In genomic region chr1:77027916-77028315, GRCh38 we compare ENCODE assay signal across 34 cellular contexts.
"Had no signal": no experiment of that assay in that cellular context is flagged by ENCODE, and none has a peak within 500 bp of the region (broad histone marks: within the 10 kb centered on the region; RNA-seq: fewer than 3 reads in every experiment).

No MANE protein-coding gene starts in this region.

- H3K9me3 Mint-ChIP-seq: activated CD4-positive, alpha-beta memory T cell treated with anti-CD3 and anti-CD28 coated beads for 36 hours; activated naive CD4-positive, alpha-beta T cell treated with anti-CD3 and anti-CD28 coated beads for 36 hours; activated naive CD4-positive, alpha-beta T cell treated with anti-CD3 and anti-CD28 coated beads, Interleukin-2, amount 50 U/mL, for 24 hours; activated naive CD8-positive, alpha-beta T cell treated with anti-CD3 and anti-CD28 coated beads for 36 hours; activated naive CD8-positive, alpha-beta T cell treated with anti-CD3 and anti-CD28 coated beads, Interleukin-2, amount 50 U/mL, for 24 hours; activated T-helper 1 cell treated with anti-CD3 and anti-CD28 coated beads, Interleukin-12 subunit alpha, Interleukin-12 subunit beta, Interleukin-2, Interleukin-4 antibody, amounts not matched to agents 30 ng/mL and 10 ng/mL and 1 ng/mL, durations not matched to agents 14 hours and 24 hours and 36 hours; activated T-helper 2 cell treated with anti-CD3 and anti-CD28 coated beads, Interferon-gamma antibody, Interleukin-2, Interleukin-4, amounts not matched to agents 10 μg/mL and 5 μg/mL and 100 μg/mL, durations not matched to agents 14 hours and 24 hours and 36 hours had no signal

- H3K27ac ChIP-seq: adrenal gland, body of pancreas, epithelial cell of prostate, esophagus squamous epithelium, gastroesophageal sphincter had no signal

- DNase-seq: activated CD4-positive, alpha-beta memory T cell treated with anti-CD3 and anti-CD28 coated beads for 36 hours; activated CD4-positive, alpha-beta T cell treated with anti-CD3 and anti-CD28 coated beads for 36 hours; activated CD4-positive, alpha-beta T cell treated with anti-CD3 and anti-CD28 coated beads, Interleukin-2, amount 10 ng/mL, durations not matched to agents 24 days and 14 days; activated CD4-positive, CD25-positive, alpha-beta regulatory T cell; activated CD4-positive, CD25-positive, alpha-beta regulatory T cell treated with anti-CD3 and anti-CD28 coated beads, Interleukin-2, amount 50 U/mL, for 72 hours; activated CD8-positive, alpha-beta memory T cell treated with anti-CD3 and anti-CD28 coated beads, Interleukin-2, amount 10 ng/mL, durations not matched to agents 7 days and 5 days; activated CD8-positive, alpha-beta memory T cell treated with anti-CD3 and anti-CD28 coated beads, Interleukin-2, amount 50 U/mL, for 4 hours; activated CD8-positive, alpha-beta T cell treated with anti-CD3 and anti-CD28 coated beads, Interleukin-2, amount 10 ng/mL, durations not matched to agents 7 days and 5 days; activated effector memory CD4-positive, alpha-beta T cell treated with anti-CD3 and anti-CD28 coated beads, Interleukin-2, amount 50 U/mL, for 16 hours; activated naive CD4-positive, alpha-beta T cell treated with anti-CD3 and anti-CD28 coated beads for 36 hours; activated naive CD8-positive, alpha-beta T cell treated with anti-CD3 and anti-CD28 coated beads for 36 hours; activated naive CD8-positive, alpha-beta T cell treated with anti-CD3 and anti-CD28 coated beads, Interleukin-2, amount 50 U/mL, for 24 hours; activated T-cell treated with anti-CD3 and anti-CD28 coated beads, Interleukin-2, amount 50 U/mL, for 1 hour; activated T-cell treated with anti-CD3 and anti-CD28 coated beads, Interleukin-2, amount 50 U/mL, for 48 hours; adrenal gland; amygdala; aorta; body of pancreas; caudate nucleus; cortex of kidney; dermis blood vessel endothelial cell; effector CD4-positive, alpha-beta T cell; effector memory CD8-positive, alpha-beta T cell; esophagus squamous epithelium; foreskin melanocyte; T-helper 2 cell had no signal

- H3K27me3 ChIP-seq: adrenal gland, body of pancreas, esophagus squamous epithelium, gastroesophageal sphincter had no signal

- H3K27ac Mint-ChIP-seq: activated CD4-positive, alpha-beta memory T cell treated with anti-CD3 and anti-CD28 coated beads for 36 hours; activated CD4-positive, alpha-beta T cell treated with anti-CD3 and anti-CD28 coated beads for 36 hours; activated CD4-positive, alpha-beta T cell treated with anti-CD3 and anti-CD28 coated beads, Interleukin-2, amount 10 ng/mL, durations not matched to agents 24 days and 14 days; activated CD8-positive, alpha-beta memory T cell treated with anti-CD3 and anti-CD28 coated beads, Interleukin-2, amount 10 ng/mL, durations not matched to agents 7 days and 5 days; activated CD8-positive, alpha-beta T cell treated with anti-CD3 and anti-CD28 coated beads, Interleukin-2, amount 10 ng/mL, durations not matched to agents 7 days and 5 days; activated naive CD4-positive, alpha-beta T cell treated with anti-CD3 and anti-CD28 coated beads for 36 hours; activated naive CD4-positive, alpha-beta T cell treated with anti-CD3 and anti-CD28 coated beads, Interleukin-2, amount 50 U/mL, for 24 hours; activated naive CD8-positive, alpha-beta T cell treated with anti-CD3 and anti-CD28 coated beads for 36 hours; activated naive CD8-positive, alpha-beta T cell treated with anti-CD3 and anti-CD28 coated beads, Interleukin-2, amount 50 U/mL, for 24 hours; activated T-helper 1 cell treated with anti-CD3 and anti-CD28 coated beads, Interleukin-12 subunit alpha, Interleukin-12 subunit beta, Interleukin-2, Interleukin-4 antibody, amounts not matched to agents 30 ng/mL and 10 ng/mL and 1 ng/mL, durations not matched to agents 14 hours and 24 hours and 36 hours; activated T-helper 2 cell treated with anti-CD3 and anti-CD28 coated beads, Interferon-gamma antibody, Interleukin-2, Interleukin-4, amounts not matched to agents 10 μg/mL and 5 μg/mL and 100 μg/mL, durations not matched to agents 14 hours and 24 hours and 36 hours; effector memory CD8-positive, alpha-beta T cell had no signal

- H3K36me3 ChIP-seq: adrenal gland, esophagus squamous epithelium, gastroesophageal sphincter had no signal

- H3K4me1 Mint-ChIP-seq: activated CD4-positive, alpha-beta T cell treated with anti-CD3 and anti-CD28 coated beads for 36 hours; activated CD4-positive, alpha-beta T cell treated with anti-CD3 and anti-CD28 coated beads, Interleukin-2, amount 10 ng/mL, durations not matched to agents 24 days and 14 days; activated CD8-positive, alpha-beta memory T cell treated with anti-CD3 and anti-CD28 coated beads, Interleukin-2, amount 10 ng/mL, durations not matched to agents 7 days and 5 days; activated naive CD4-positive, alpha-beta T cell treated with anti-CD3 and anti-CD28 coated beads, Interleukin-2, amount 50 U/mL, for 24 hours; activated naive CD8-positive, alpha-beta T cell treated with anti-CD3 and anti-CD28 coated beads for 36 hours; activated naive CD8-positive, alpha-beta T cell treated with anti-CD3 and anti-CD28 coated beads, Interleukin-2, amount 50 U/mL, for 24 hours had no signal

- H3K9me3 ChIP-seq: adrenal gland, body of pancreas, esophagus squamous epithelium, gastroesophageal sphincter had no signal

- H3K4me3 Mint-ChIP-seq: activated CD4-positive, alpha-beta memory T cell treated with anti-CD3 and anti-CD28 coated beads for 36 hours; activated CD4-positive, alpha-beta T cell treated with anti-CD3 and anti-CD28 coated beads for 36 hours; activated CD4-positive, alpha-beta T cell treated with anti-CD3 and anti-CD28 coated beads, Interleukin-2, amount 10 ng/mL, durations not matched to agents 24 days and 14 days; activated CD8-positive, alpha-beta memory T cell treated with anti-CD3 and anti-CD28 coated beads, Interleukin-2, amount 10 ng/mL, durations not matched to agents 7 days and 5 days; activated CD8-positive, alpha-beta T cell treated with anti-CD3 and anti-CD28 coated beads, Interleukin-2, amount 10 ng/mL, durations not matched to agents 7 days and 5 days; activated naive CD4-positive, alpha-beta T cell treated with anti-CD3 and anti-CD28 coated beads for 36 hours; activated naive CD4-positive, alpha-beta T cell treated with anti-CD3 and anti-CD28 coated beads, Interleukin-2, amount 50 U/mL, for 24 hours; activated naive CD8-positive, alpha-beta T cell treated with anti-CD3 and anti-CD28 coated beads for 36 hours; activated naive CD8-positive, alpha-beta T cell treated with anti-CD3 and anti-CD28 coated beads, Interleukin-2, amount 50 U/mL, for 24 hours; activated T-helper 1 cell treated with anti-CD3 and anti-CD28 coated beads, Interleukin-12 subunit alpha, Interleukin-12 subunit beta, Interleukin-2, Interleukin-4 antibody, amounts not matched to agents 30 ng/mL and 10 ng/mL and 1 ng/mL, durations not matched to agents 14 hours and 24 hours and 36 hours; effector memory CD8-positive, alpha-beta T cell had no signal

- FAIRE-seq: colon, endometrium, endothelial cell of umbilical vein had no signal

- H3K4me1 ChIP-seq: body of pancreas, esophagus squamous epithelium, gastroesophageal sphincter had no signal

- H3K4me3 ChIP-seq: adrenal gland, body of pancreas, esophagus squamous epithelium, gastroesophageal sphincter had no signal

- ATAC-seq: activated CD4-positive, alpha-beta T cell treated with anti-CD3 and anti-CD28 coated beads for 36 hours; activated CD8-positive, alpha-beta memory T cell treated with anti-CD3 and anti-CD28 coated beads, Interleukin-2, amount 10 ng/mL, durations not matched to agents 7 days and 5 days; activated CD8-positive, alpha-beta T cell treated with anti-CD3 and anti-CD28 coated beads, Interleukin-2, amount 10 ng/mL, durations not matched to agents 7 days and 5 days; activated naive CD8-positive, alpha-beta T cell treated with anti-CD3 and anti-CD28 coated beads, Interleukin-2, amount 50 U/mL, for 24 hours; body of pancreas; effector memory CD8-positive, alpha-beta T cell; gastroesophageal sphincter had no signal

- H3K36me3 Mint-ChIP-seq: activated CD4-positive, alpha-beta memory T cell treated with anti-CD3 and anti-CD28 coated beads for 36 hours; activated CD8-positive, alpha-beta memory T cell treated with anti-CD3 and anti-CD28 coated beads, Interleukin-2, amount 10 ng/mL, durations not matched to agents 7 days and 5 days; activated naive CD4-positive, alpha-beta T cell treated with anti-CD3 and anti-CD28 coated beads, Interleukin-2, amount 50 U/mL, for 24 hours; activated naive CD8-positive, alpha-beta T cell treated with anti-CD3 and anti-CD28 coated beads for 36 hours had no signal
